1 cellular context compared by ENCODE assay signal in the genomic region with DNA sequence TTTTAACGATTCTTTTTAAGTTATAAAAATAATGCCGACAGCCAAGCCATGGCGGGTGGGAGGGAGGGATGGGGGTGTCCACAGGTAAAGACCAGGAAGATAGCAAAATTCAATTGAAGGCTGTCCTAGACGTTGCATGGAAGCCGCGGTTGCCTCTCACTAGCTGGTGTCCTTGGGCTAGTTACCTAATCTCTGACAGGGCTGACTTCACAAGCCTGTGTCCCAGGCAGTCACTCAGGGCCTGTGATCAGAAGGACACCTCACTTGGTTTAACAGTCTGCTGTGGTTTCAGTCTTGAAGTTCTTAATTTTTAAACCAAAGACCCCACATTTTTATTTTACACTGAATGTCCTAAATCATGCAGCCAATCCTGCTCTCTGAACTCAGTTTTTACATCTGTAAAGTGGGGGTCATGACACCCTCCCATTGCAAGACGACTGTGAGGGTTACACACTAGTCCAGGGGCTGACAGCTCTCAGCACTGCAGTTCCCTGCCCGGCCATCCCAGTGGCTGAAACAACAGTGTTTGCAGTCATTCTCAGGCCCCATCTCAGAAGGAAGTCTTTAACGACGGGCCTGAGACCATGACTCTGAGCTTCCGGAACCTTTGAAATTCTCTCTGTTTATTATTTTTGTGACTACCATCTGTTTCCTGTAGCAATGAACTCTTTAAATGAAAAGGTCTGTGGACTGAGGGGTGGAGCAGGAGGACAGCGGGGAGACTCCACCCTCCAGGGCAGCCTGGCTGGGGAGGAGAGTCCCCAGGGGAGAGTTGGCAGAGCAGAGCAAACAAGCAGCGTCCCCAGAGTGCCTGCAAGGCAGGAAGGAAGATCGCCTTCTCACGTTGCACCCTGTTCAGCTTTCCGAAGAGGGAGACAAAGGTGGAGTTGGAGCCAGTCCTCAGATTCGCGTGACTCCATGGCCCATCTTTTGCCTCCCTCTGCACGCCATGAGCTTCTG.
TF ChIP-seq lines count a peak whose summit lies in the region.

No MANE protein-coding gene starts in this region.

TF ChIP-seq in HEK293, 187 proteins besides CTCF, POLR2A, EP300 and RAD21 (continued from another document):
- TF ChIP-seq, protein P1, sequence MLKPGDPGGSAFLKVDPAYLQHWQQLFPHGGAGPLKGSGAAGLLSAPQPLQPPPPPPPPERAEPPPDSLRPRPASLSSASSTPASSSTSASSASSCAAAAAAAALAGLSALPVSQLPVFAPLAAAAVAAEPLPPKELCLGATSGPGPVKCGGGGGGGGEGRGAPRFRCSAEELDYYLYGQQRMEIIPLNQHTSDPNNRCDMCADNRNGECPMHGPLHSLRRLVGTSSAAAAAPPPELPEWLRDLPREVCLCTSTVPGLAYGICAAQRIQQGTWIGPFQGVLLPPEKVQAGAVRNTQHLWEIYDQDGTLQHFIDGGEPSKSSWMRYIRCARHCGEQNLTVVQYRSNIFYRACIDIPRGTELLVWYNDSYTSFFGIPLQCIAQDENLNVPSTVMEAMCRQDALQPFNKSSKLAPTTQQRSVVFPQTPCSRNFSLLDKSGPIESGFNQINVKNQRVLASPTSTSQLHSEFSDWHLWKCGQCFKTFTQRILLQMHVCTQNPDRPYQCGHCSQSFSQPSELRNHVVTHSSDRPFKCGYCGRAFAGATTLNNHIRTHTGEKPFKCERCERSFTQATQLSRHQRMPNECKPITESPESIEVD (tag by site-specific recombination; IDR thresholded peaks at IDR 0.05), result no peak
- TF ChIP-seq ZNF776 (tag by site-specific recombination; IDR thresholded peaks at IDR 0.05; ENCODE audit: borderline replicate concordance) (no peak), ZNF155 (tag by site-specific recombination; IDR thresholded peaks at IDR 0.05) (no peak)
